ENCODE assay signal across 1 cellular context in the genomic region with DNA sequence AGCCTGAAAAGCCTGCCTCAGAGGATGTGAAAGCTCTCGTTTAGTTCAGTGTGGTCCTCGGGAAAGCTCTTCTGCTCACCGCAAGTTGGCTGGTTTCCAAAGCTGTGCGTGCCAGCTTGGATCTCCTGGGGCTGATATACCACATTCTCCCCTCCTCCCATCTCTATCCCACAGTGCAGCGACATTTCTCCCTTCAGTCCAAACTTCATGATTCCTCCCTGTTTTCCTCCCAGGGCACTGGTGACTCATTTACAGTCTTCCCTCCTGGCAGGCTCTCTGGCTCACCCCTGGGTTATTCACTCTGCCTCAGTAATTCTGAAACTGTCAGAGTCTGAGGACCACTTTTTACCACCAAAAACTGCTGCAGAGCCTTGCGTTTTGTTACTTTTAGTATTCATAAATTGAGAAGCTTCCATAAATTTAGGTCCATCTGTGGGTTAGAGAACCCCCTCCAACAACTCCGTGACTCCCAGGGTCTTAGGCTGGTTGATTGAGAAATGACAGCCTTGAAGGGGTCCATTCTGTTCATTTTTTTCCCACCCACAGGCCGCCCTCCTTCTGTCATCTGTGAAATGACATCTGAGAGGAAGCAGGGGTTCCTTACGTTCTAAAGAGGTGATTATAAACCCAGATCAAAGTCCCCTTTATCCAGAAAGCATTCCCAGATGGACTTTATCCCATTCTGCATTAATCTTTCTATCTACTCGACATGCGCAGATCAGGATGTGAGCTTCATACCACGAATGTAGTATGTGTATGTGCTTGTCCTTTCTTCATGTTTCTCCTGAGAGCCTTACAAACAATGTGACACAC.
TF ChIP-seq lines count a peak whose summit lies in the region.

No MANE protein-coding gene starts in this region.

TF ChIP-seq in HepG2, 621 proteins besides CTCF, POLR2A, EP300 and RAD21 (continued from another document):
- TF ChIP-seq, protein P1, sequence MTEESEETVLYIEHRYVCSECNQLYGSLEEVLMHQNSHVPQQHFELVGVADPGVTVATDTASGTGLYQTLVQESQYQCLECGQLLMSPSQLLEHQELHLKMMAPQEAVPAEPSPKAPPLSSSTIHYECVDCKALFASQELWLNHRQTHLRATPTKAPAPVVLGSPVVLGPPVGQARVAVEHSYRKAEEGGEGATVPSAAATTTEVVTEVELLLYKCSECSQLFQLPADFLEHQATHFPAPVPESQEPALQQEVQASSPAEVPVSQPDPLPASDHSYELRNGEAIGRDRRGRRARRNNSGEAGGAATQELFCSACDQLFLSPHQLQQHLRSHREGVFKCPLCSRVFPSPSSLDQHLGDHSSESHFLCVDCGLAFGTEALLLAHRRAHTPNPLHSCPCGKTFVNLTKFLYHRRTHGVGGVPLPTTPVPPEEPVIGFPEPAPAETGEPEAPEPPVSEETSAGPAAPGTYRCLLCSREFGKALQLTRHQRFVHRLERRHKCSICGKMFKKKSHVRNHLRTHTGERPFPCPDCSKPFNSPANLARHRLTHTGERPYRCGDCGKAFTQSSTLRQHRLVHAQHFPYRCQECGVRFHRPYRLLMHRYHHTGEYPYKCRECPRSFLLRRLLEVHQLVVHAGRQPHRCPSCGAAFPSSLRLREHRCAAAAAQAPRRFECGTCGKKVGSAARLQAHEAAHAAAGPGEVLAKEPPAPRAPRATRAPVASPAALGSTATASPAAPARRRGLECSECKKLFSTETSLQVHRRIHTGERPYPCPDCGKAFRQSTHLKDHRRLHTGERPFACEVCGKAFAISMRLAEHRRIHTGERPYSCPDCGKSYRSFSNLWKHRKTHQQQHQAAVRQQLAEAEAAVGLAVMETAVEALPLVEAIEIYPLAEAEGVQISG (CRISPR knock-in tag; IDR thresholded peaks at IDR 0.05) = peak; percentile 42; the same call in 1 of the 2 replicates
- TF ChIP-seq BHLHE40 (IDR thresholded peaks at IDR 0.05; ENCODE audit: low read length) = 0 out of 2 replicates have a peak, but pooled peaks have one; percentile 21
- TF ChIP-seq, protein P2, sequence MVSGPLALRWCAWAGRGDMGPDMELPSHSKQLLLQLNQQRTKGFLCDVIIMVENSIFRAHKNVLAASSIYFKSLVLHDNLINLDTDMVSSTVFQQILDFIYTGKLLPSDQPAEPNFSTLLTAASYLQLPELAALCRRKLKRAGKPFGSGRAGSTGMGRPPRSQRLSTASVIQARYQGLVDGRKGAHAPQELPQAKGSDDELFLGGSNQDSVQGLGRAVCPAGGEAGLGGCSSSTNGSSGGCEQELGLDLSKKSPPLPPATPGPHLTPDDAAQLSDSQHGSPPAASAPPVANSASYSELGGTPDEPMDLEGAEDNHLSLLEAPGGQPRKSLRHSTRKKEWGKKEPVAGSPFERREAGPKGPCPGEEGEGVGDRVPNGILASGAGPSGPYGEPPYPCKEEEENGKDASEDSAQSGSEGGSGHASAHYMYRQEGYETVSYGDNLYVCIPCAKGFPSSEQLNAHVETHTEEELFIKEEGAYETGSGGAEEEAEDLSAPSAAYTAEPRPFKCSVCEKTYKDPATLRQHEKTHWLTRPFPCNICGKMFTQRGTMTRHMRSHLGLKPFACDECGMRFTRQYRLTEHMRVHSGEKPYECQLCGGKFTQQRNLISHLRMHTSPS (CRISPR knock-in tag; IDR thresholded peaks at IDR 0.05; ENCODE audit: low read depth) = no peak
- TF ChIP-seq GZF1 (CRISPR knock-in tag; IDR thresholded peaks at IDR 0.05) = no peak
- TF ChIP-seq ZFYVE20 (CRISPR knock-in tag; IDR thresholded peaks at IDR 0.05; ENCODE audit: borderline replicate concordance, low read depth) = no peak
- TF ChIP-seq CHD4 (IDR thresholded peaks at IDR 0.05; ENCODE audit: borderline replicate concordance, low read length) = 0 out of 2 replicates have a peak, but pooled peaks have one; percentile 34
- TF ChIP-seq MTA1 (CRISPR knock-in tag; IDR thresholded peaks at IDR 0.05; ENCODE audit: borderline replicate concordance) = no peak
- TF ChIP-seq, protein P3, sequence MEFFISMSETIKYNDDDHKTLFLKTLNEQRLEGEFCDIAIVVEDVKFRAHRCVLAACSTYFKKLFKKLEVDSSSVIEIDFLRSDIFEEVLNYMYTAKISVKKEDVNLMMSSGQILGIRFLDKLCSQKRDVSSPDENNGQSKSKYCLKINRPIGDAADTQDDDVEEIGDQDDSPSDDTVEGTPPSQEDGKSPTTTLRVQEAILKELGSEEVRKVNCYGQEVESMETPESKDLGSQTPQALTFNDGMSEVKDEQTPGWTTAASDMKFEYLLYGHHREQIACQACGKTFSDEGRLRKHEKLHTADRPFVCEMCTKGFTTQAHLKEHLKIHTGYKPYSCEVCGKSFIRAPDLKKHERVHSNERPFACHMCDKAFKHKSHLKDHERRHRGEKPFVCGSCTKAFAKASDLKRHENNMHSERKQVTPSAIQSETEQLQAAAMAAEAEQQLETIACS (CRISPR knock-in tag; IDR thresholded peaks at IDR 0.05) = no peak
- TF ChIP-seq RELA (CRISPR knock-in tag; IDR thresholded peaks at IDR 0.05) = no peak
- no peak for TF ChIP-seq PLRG1 (conservative IDR thresholded peaks at IDR 0.05)
- TF ChIP-seq, protein P4, sequence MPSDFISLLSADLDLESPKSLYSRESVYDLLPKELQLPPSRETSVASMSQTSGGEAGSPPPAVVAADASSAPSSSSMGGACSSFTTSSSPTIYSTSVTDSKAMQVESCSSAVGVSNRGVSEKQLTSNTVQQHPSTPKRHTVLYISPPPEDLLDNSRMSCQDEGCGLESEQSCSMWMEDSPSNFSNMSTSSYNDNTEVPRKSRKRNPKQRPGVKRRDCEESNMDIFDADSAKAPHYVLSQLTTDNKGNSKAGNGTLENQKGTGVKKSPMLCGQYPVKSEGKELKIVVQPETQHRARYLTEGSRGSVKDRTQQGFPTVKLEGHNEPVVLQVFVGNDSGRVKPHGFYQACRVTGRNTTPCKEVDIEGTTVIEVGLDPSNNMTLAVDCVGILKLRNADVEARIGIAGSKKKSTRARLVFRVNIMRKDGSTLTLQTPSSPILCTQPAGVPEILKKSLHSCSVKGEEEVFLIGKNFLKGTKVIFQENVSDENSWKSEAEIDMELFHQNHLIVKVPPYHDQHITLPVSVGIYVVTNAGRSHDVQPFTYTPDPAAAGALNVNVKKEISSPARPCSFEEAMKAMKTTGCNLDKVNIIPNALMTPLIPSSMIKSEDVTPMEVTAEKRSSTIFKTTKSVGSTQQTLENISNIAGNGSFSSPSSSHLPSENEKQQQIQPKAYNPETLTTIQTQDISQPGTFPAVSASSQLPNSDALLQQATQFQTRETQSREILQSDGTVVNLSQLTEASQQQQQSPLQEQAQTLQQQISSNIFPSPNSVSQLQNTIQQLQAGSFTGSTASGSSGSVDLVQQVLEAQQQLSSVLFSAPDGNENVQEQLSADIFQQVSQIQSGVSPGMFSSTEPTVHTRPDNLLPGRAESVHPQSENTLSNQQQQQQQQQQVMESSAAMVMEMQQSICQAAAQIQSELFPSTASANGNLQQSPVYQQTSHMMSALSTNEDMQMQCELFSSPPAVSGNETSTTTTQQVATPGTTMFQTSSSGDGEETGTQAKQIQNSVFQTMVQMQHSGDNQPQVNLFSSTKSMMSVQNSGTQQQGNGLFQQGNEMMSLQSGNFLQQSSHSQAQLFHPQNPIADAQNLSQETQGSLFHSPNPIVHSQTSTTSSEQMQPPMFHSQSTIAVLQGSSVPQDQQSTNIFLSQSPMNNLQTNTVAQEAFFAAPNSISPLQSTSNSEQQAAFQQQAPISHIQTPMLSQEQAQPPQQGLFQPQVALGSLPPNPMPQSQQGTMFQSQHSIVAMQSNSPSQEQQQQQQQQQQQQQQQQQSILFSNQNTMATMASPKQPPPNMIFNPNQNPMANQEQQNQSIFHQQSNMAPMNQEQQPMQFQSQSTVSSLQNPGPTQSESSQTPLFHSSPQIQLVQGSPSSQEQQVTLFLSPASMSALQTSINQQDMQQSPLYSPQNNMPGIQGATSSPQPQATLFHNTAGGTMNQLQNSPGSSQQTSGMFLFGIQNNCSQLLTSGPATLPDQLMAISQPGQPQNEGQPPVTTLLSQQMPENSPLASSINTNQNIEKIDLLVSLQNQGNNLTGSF (CRISPR knock-in tag; IDR thresholded peaks at IDR 0.05) = no peak
- no peak for TF ChIP-seq SALL1 (CRISPR knock-in tag; IDR thresholded peaks at IDR 0.05)
- TF ChIP-seq ZSCAN31 (CRISPR knock-in tag; IDR thresholded peaks at IDR 0.05; ENCODE audit: low read depth) = no peak
- TF ChIP-seq TEAD3 (CRISPR knock-in tag; optimal IDR thresholded peaks at IDR 0.05; ENCODE audit: borderline replicate concordance) = peak; percentile 59
- no peak for TF ChIP-seq ARNT2 (CRISPR knock-in tag; IDR thresholded peaks at IDR 0.05; ENCODE audit: low read depth)
- no peak for TF ChIP-seq ZNF510 (CRISPR knock-in tag; IDR thresholded peaks at IDR 0.05; ENCODE audit: low read depth)
- no peak for TF ChIP-seq ZNF557 (CRISPR knock-in tag; IDR thresholded peaks at IDR 0.05)
- no peak for TF ChIP-seq ESRRA (CRISPR knock-in tag; IDR thresholded peaks at IDR 0.05; ENCODE audit: low read depth)
- no peak for TF ChIP-seq ZSCAN29 (CRISPR knock-in tag; conservative IDR thresholded peaks at IDR 0.05)
- TF ChIP-seq ZNF720 (CRISPR knock-in tag; IDR thresholded peaks at IDR 0.05) = no peak
- no peak for TF ChIP-seq NR2F6 (IDR thresholded peaks at IDR 0.05)
- TF ChIP-seq NR2F6 (CRISPR knock-in tag; IDR thresholded peaks at IDR 0.05) = peak; percentile 32; the same call in 1 of the 2 replicates
- peak; percentile 90 for TF ChIP-seq ZNF263 (CRISPR knock-in tag; IDR thresholded peaks at IDR 0.05)
- TF ChIP-seq ZNF569 (CRISPR knock-in tag; IDR thresholded peaks at IDR 0.05; ENCODE audit: borderline replicate concordance) = no peak
- TF ChIP-seq ZSCAN22 (CRISPR knock-in tag; IDR thresholded peaks at IDR 0.05) = no peak
